ENCODE assay signal across 12 cellular contexts in genomic region chr2:9110893-9111569, GRCh38.
DNase-seq lines count a peak whose midpoint lies in the region; ATAC-seq and TF ChIP-seq lines count a peak whose summit lies in the region.
"Had no signal": no experiment of that assay in that cellular context is flagged by ENCODE, and none has a peak within 500 bp of the region (broad histone marks: within the 10 kb centered on the region; RNA-seq: fewer than 3 reads in every experiment).

No MANE protein-coding gene starts in this region.

- ATAC-seq in GM18870 (IDR thresholded peaks at IDR 0.05; ENCODE audit: unreplicated experiment), result no peak
- no peak for ATAC-seq in activated T-helper 17 cell treated with anti-CD3 and anti-CD28 coated beads, Interleukin-2, amount 50 U/mL, for 72 hours (replicated peaks)

- no peaks in the 10 kb centered on the region for H3K9me3 Mint-ChIP-seq in activated T-helper 17 cell treated with anti-CD3 and anti-CD28 coated beads, Interleukin-2, amount 50 U/mL, for 72 hours

- no peaks in the 10 kb centered on the region for H3K36me3 Mint-ChIP-seq in activated T-helper 17 cell treated with anti-CD3 and anti-CD28 coated beads, Interleukin-2, amount 50 U/mL, for 72 hours (ENCODE audit: low read depth)

- no peaks in the 10 kb centered on the region for H3K4me1 Mint-ChIP-seq in activated T-helper 17 cell treated with anti-CD3 and anti-CD28 coated beads, Interleukin-2, amount 50 U/mL, for 72 hours

- DNase-seq in A172 (ENCODE audit: low spot score), result peak; percentile 40
- DNase-seq in SK-N-DZ (ENCODE audit: low spot score), result peak; percentile 81
- DNase-seq in fibroblast of villous mesenchyme (ENCODE audit: low read depth), result no peak
- no peak for DNase-seq in NCI-H526 treated with DMSO at 0.1 percent for 48 hours (lab: John Stamatoyannopoulos, UW)
- no peak for DNase-seq in KG1 (lab: John Stamatoyannopoulos, UW)
- DNase-seq: HCEC 1CT, NCI-H1436 treated with DMSO at 0.1 percent for 48 hours, SIG-M5 had no signal

- peak; percentile 13 for TF ChIP-seq CTCF in GM12873 (IDR thresholded peaks at IDR 0.05; ENCODE audit: insufficient read depth, low read depth, low read length, missing control alignments)
- TF ChIP-seq CTCF in fibroblast of villous mesenchyme (IDR thresholded peaks at IDR 0.05; ENCODE audit: insufficient read depth, low read depth, low read length), result peak; percentile 37

- no peak overlapping the region for H3K4me3 Mint-ChIP-seq in activated T-helper 17 cell treated with anti-CD3 and anti-CD28 coated beads, Interleukin-2, amount 50 U/mL, for 72 hours
- H3K4me3 Mint-ChIP-seq: CD14-positive monocyte had no signal

- H3K4me3 ChIP-seq in fibroblast of villous mesenchyme (ENCODE audit: low read depth, low read length), result no peak overlapping the region

- H3K27ac Mint-ChIP-seq in activated T-helper 17 cell treated with anti-CD3 and anti-CD28 coated beads, Interleukin-2, amount 50 U/mL, for 72 hours, result no peak overlapping the region

- H3K27me3 Mint-ChIP-seq in activated T-helper 17 cell treated with anti-CD3 and anti-CD28 coated beads, Interleukin-2, amount 50 U/mL, for 72 hours, result peaks cover 9% of the 10 kb centered on the region

Comparison
In these comparisons a context has a peak if more than half of its experiments do, and no peak if none do; other contexts are left out.
1. DNase-seq: peak in A172 (single experiment) and SK-N-DZ (single experiment); none in fibroblast of villous mesenchyme (single experiment), NCI-H526 treated with DMSO at 0.1 percent for 48 hours (single experiment) and KG1 (single experiment).